In the genomic region with DNA sequence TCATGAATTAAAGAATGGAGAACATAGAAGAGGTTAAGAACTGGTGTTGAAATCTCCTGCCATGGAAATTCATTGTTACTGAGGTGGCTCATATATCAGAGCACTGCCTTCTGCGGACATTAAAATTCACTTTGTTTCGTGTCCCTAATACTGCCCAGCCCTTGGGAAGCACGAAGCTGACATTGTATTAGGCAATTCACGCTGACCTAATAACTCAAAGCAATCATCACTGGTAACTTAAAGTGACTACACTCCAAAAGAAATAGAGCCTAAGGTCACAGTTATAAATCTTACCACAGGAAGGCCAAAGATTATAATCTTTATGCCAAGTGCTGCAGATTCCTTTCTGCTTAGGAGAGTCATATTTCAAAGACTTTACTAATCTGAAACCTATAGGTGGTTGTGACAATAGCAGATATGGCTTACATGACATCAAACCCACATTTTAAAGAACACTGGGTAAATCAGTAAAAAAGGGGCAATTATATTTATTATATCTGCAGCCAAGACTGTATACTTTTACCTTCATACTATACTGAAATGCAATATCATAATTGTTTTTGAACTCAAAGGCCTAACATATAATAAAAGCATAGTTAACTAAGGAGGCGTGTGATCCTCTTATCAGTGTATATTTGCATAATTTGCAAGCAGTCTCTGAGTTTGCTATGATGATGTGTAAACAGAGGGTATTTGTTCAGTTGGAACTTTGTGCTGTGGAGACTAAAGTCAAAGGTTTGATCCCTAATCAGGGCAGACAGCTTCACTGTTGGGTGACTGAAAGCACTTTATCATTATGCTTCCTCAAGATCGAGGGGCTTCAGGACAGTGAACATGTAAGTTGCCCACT, we compare ENCODE assay signal across 2 cellular contexts.
TF ChIP-seq lines count a peak whose summit lies in the region.

No MANE protein-coding gene starts in this region.

TF ChIP-seq in HEK293T, 16 proteins besides CTCF, POLR2A, EP300 and RAD21 (continued from another document):
- TF ChIP-seq, protein P1, sequence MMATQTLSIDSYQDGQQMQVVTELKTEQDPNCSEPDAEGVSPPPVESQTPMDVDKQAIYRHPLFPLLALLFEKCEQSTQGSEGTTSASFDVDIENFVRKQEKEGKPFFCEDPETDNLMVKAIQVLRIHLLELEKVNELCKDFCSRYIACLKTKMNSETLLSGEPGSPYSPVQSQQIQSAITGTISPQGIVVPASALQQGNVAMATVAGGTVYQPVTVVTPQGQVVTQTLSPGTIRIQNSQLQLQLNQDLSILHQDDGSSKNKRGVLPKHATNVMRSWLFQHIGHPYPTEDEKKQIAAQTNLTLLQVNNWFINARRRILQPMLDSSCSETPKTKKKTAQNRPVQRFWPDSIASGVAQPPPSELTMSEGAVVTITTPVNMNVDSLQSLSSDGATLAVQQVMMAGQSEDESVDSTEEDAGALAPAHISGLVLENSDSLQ (IDR thresholded peaks at IDR 0.05): peak; percentile 94
- no peak for TF ChIP-seq HDGF (IDR thresholded peaks at IDR 0.05; ENCODE audit: borderline replicate concordance)
- TF ChIP-seq LEF1 (IDR thresholded peaks at IDR 0.05; ENCODE audit: borderline replicate concordance): peak; percentile 95
- TF ChIP-seq BHLHE40 (IDR thresholded peaks at IDR 0.05; ENCODE audit: borderline replicate concordance): no peak
- no peak for TF ChIP-seq SUZ12 (IDR thresholded peaks at IDR 0.05)
- no peak for TF ChIP-seq SP1 (IDR thresholded peaks at IDR 0.05)
- no peak for TF ChIP-seq ELF4 (IDR thresholded peaks at IDR 0.05)
- no peak for TF ChIP-seq FOXK2 (IDR thresholded peaks at IDR 0.05)
- peak; percentile 99 for TF ChIP-seq ARNT (IDR thresholded peaks at IDR 0.05)
TF ChIP-seq in HEK293T: peak in this region for 7.

TF ChIP-seq in HepG2, 621 proteins besides CTCF, POLR2A, EP300 and RAD21 (continued from another document and continues in another):
- TF ChIP-seq, protein P2, sequence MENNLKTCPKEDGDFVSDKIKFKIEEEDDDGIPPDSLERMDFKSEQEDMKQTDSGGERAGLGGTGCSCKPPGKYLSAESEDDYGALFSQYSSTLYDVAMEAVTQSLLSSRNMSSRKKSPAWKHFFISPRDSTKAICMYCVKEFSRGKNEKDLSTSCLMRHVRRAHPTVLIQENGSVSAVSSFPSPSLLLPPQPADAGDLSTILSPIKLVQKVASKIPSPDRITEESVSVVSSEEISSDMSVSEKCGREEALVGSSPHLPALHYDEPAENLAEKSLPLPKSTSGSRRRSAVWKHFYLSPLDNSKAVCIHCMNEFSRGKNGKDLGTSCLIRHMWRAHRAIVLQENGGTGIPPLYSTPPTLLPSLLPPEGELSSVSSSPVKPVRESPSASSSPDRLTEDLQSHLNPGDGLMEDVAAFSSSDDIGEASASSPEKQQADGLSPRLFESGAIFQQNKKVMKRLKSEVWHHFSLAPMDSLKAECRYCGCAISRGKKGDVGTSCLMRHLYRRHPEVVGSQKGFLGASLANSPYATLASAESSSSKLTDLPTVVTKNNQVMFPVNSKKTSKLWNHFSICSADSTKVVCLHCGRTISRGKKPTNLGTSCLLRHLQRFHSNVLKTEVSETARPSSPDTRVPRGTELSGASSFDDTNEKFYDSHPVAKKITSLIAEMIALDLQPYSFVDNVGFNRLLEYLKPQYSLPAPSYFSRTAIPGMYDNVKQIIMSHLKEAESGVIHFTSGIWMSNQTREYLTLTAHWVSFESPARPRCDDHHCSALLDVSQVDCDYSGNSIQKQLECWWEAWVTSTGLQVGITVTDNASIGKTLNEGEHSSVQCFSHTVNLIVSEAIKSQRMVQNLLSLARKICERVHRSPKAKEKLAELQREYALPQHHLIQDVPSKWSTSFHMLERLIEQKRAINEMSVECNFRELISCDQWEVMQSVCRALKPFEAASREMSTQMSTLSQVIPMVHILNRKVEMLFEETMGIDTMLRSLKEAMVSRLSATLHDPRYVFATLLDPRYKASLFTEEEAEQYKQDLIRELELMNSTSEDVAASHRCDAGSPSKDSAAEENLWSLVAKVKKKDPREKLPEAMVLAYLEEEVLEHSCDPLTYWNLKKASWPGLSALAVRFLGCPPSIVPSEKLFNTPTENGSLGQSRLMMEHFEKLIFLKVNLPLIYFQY (CRISPR knock-in tag; IDR thresholded peaks at IDR 0.05; ENCODE audit: borderline replicate concordance): no peak
- TF ChIP-seq KAT2B (IDR thresholded peaks at IDR 0.05; ENCODE audit: borderline replicate concordance, low read depth, low read length) (no peak), MIER3 (CRISPR knock-in tag; IDR thresholded peaks at IDR 0.05; ENCODE audit: borderline replicate concordance) (no peak), RCOR2 (CRISPR knock-in tag; IDR thresholded peaks at IDR 0.05) (no peak; the same call in 1 of the 2 replicates), ZIK1 (CRISPR knock-in tag; IDR thresholded peaks at IDR 0.05; ENCODE audit: borderline replicate concordance, low read depth) (no peak), ZFX (CRISPR knock-in tag; IDR thresholded peaks at IDR 0.05; ENCODE audit: low read depth) (no peak; the same call in 1 of the 2 replicates), HMGA1 (CRISPR knock-in tag; conservative IDR thresholded peaks at IDR 0.05) (no peak), HDAC6 (IDR thresholded peaks at IDR 0.05; ENCODE audit: low read depth, low read length) (no peak), EHMT2 (IDR thresholded peaks at IDR 0.05; ENCODE audit: borderline replicate concordance, low read depth, low read length) (peak; percentile 67; the same call in 1 of the 2 replicates), ZNF124 (CRISPR knock-in tag; IDR thresholded peaks at IDR 0.05) (peak; percentile 27), HCFC1 (IDR thresholded peaks at IDR 0.05; ENCODE audit: low read depth, low read length) (no peak), GFI1 (CRISPR knock-in tag; IDR thresholded peaks at IDR 0.05; ENCODE audit: borderline replicate concordance) (peak; percentile 77), U2AF1 (optimal IDR thresholded peaks at IDR 0.05; ENCODE audit: low read depth, low read length) (no peak), SIN3A (IDR thresholded peaks at IDR 0.05; ENCODE audit: borderline replicate concordance, low read depth, low read length) (0 out of 2 replicates have a peak, but pooled peaks have one; percentile 38), ZKSCAN1 (IDR thresholded peaks at IDR 0.05; ENCODE audit: low read length) (no peak), KDM3A (CRISPR knock-in tag; IDR thresholded peaks at IDR 0.05; ENCODE audit: low read depth) (peak; percentile 42; the same call in 1 of the 2 replicates), ZBTB20 (CRISPR knock-in tag; IDR thresholded peaks at IDR 0.05; ENCODE audit: borderline replicate concordance, low read depth) (peak; percentile 98), HDAC2 (CRISPR knock-in tag; IDR thresholded peaks at IDR 0.05) (peak; percentile 85), ELF3 (CRISPR knock-in tag; IDR thresholded peaks at IDR 0.05) (peak; percentile 65; the same call in 1 of the 2 replicates), U2AF2 (IDR thresholded peaks at IDR 0.05; ENCODE audit: low read depth, low read length) (no peak), ZNF24 (IDR thresholded peaks at IDR 0.05) (no peak), IKZF4 (CRISPR knock-in tag; IDR thresholded peaks at IDR 0.05; ENCODE audit: borderline replicate concordance, low read depth, not compliant biosample characterization) (no peak), ZNF326 (CRISPR knock-in tag; IDR thresholded peaks at IDR 0.05; ENCODE audit: borderline replicate concordance) (no peak), ADNP (CRISPR knock-in tag; IDR thresholded peaks at IDR 0.05) (no peak), ZNF562 (CRISPR knock-in tag; IDR thresholded peaks at IDR 0.05; ENCODE audit: borderline replicate concordance) (no peak), ZNF615 (CRISPR knock-in tag; IDR thresholded peaks at IDR 0.05; ENCODE audit: borderline replicate concordance) (no peak), MED13 (CRISPR knock-in tag; IDR thresholded peaks at IDR 0.05) (peak; percentile 46; the same call in 1 of the 2 replicates), ZNF3 (CRISPR knock-in tag; IDR thresholded peaks at IDR 0.05) (no peak), TBX2 (CRISPR knock-in tag; IDR thresholded peaks at IDR 0.05; ENCODE audit: borderline replicate concordance) (peak; percentile 86), AGO1 (IDR thresholded peaks at IDR 0.05; ENCODE audit: low read depth, low read length, poor library complexity, severe bottlenecking) (no peak), ZKSCAN8 (CRISPR knock-in tag; IDR thresholded peaks at IDR 0.05; ENCODE audit: borderline replicate concordance) (peak; percentile 31), HMG20A (CRISPR knock-in tag; IDR thresholded peaks at IDR 0.05; ENCODE audit: borderline replicate concordance) (peak; percentile 72), YY1 (IDR thresholded peaks at IDR 0.05; ENCODE audit: insufficient read depth, insufficient replicate concordance, low read depth, low read length) (peak; percentile 6), MIER2 (CRISPR knock-in tag; IDR thresholded peaks at IDR 0.05) (peak; percentile 51; the same call in 1 of the 2 replicates), ATF7 (IDR thresholded peaks at IDR 0.05) (no peak), ATF7 (CRISPR knock-in tag; IDR thresholded peaks at IDR 0.05) (no peak), NR2F1 (CRISPR knock-in tag; IDR thresholded peaks at IDR 0.05) (peak in 1 of 2 experiments; percentile 35; a peak in 3 of 4 replicates), MTF2 (CRISPR knock-in tag; IDR thresholded peaks at IDR 0.05; ENCODE audit: borderline replicate concordance) (peak; percentile 59; the same call in 1 of the 2 replicates), ZNF570 (CRISPR knock-in tag; IDR thresholded peaks at IDR 0.05; ENCODE audit: borderline replicate concordance) (no peak)
- TF ChIP-seq, protein P3, sequence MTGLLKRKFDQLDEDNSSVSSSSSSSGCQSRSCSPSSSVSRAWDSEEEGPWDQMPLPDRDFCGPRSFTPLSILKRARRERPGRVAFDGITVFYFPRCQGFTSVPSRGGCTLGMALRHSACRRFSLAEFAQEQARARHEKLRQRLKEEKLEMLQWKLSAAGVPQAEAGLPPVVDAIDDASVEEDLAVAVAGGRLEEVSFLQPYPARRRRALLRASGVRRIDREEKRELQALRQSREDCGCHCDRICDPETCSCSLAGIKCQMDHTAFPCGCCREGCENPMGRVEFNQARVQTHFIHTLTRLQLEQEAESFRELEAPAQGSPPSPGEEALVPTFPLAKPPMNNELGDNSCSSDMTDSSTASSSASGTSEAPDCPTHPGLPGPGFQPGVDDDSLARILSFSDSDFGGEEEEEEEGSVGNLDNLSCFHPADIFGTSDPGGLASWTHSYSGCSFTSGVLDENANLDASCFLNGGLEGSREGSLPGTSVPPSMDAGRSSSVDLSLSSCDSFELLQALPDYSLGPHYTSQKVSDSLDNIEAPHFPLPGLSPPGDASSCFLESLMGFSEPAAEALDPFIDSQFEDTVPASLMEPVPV (CRISPR knock-in tag; IDR thresholded peaks at IDR 0.05): no peak
- TF ChIP-seq, protein P4, sequence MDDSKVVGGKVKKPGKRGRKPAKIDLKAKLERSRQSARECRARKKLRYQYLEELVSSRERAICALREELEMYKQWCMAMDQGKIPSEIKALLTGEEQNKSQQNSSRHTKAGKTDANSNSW (CRISPR knock-in tag; IDR thresholded peaks at IDR 0.05; ENCODE audit: borderline replicate concordance): no peak
- TF ChIP-seq, protein P5, sequence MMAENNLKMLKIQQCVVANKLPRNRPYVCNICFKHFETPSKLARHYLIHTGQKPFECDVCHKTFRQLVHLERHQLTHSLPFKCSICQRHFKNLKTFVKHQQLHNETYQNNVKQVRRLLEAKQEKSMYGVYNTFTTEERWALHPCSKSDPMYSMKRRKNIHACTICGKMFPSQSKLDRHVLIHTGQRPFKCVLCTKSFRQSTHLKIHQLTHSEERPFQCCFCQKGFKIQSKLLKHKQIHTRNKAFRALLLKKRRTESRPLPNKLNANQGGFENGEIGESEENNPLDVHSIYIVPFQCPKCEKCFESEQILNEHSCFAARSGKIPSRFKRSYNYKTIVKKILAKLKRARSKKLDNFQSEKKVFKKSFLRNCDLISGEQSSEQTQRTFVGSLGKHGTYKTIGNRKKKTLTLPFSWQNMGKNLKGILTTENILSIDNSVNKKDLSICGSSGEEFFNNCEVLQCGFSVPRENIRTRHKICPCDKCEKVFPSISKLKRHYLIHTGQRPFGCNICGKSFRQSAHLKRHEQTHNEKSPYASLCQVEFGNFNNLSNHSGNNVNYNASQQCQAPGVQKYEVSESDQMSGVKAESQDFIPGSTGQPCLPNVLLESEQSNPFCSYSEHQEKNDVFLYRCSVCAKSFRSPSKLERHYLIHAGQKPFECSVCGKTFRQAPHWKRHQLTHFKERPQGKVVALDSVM (CRISPR knock-in tag; IDR thresholded peaks at IDR 0.05): no peak
- TF ChIP-seq, protein P6, sequence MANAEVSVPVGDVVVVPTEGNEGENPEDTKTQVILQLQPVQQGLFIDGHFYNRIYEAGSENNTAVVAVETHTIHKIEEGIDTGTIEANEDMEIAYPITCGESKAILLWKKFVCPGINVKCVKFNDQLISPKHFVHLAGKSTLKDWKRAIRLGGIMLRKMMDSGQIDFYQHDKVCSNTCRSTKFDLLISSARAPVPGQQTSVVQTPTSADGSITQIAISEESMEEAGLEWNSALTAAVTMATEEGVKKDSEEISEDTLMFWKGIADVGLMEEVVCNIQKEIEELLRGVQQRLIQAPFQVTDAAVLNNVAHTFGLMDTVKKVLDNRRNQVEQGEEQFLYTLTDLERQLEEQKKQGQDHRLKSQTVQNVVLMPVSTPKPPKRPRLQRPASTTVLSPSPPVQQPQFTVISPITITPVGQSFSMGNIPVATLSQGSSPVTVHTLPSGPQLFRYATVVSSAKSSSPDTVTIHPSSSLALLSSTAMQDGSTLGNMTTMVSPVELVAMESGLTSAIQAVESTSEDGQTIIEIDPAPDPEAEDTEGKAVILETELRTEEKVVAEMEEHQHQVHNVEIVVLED (CRISPR knock-in tag; IDR thresholded peaks at IDR 0.05; ENCODE audit: borderline replicate concordance): no peak
- TF ChIP-seq, protein P7, sequence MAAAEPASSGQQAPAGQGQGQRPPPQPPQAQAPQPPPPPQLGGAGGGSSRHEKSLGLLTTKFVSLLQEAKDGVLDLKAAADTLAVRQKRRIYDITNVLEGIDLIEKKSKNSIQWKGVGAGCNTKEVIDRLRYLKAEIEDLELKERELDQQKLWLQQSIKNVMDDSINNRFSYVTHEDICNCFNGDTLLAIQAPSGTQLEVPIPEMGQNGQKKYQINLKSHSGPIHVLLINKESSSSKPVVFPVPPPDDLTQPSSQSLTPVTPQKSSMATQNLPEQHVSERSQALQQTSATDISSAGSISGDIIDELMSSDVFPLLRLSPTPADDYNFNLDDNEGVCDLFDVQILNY (CRISPR knock-in tag; conservative IDR thresholded peaks at IDR 0.05): no peak
- TF ChIP-seq, protein P8, sequence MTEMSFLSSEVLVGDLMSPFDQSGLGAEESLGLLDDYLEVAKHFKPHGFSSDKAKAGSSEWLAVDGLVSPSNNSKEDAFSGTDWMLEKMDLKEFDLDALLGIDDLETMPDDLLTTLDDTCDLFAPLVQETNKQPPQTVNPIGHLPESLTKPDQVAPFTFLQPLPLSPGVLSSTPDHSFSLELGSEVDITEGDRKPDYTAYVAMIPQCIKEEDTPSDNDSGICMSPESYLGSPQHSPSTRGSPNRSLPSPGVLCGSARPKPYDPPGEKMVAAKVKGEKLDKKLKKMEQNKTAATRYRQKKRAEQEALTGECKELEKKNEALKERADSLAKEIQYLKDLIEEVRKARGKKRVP (CRISPR knock-in tag; IDR thresholded peaks at IDR 0.05): 0 out of 4 replicates have a peak, but pooled peaks of 1 of the 2 experiments have one; percentile 40
- TF ChIP-seq, protein P9, sequence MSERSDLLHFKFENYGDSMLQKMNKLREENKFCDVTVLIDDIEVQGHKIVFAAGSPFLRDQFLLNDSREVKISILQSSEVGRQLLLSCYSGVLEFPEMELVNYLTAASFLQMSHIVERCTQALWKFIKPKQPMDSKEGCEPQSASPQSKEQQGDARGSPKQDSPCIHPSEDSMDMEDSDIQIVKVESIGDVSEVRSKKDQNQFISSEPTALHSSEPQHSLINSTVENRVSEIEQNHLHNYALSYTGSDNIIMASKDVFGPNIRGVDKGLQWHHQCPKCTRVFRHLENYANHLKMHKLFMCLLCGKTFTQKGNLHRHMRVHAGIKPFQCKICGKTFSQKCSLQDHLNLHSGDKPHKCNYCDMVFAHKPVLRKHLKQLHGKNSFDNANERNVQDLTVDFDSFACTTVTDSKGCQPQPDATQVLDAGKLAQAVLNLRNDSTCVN (CRISPR knock-in tag; IDR thresholded peaks at IDR 0.05; ENCODE audit: borderline replicate concordance): no peak
